In the genomic region with DNA sequence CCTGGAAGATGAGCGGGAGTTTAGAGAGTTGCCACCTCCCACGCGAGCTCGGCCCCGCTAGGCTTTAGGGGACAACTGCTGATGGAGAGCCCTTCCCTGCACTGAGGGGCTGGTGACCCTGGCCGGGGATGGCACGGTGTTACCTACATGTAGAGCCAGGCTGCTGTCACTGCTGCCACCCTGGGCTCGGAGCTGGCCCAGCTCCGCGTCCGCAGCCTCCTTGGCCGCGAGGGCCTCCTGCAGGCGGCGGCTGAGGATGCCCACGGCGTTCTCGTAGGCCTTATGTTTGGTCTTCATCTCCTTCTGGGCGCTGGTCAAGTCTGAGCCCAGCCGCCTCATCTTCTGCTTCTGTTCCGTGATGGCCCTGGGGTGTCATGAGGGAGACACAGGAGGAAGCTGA, we compare ENCODE assay signal across 29 cellular contexts.
"Had no signal": no experiment of that assay in that cellular context is flagged by ENCODE, and none has a peak within 500 bp of the region (broad histone marks: within the 10 kb centered on the region; RNA-seq: fewer than 3 reads in every experiment).

No MANE protein-coding gene starts in this region.

- H3K36me3 ChIP-seq: neural progenitor cell had no signal

- DNase-seq: colonic mucosa; effector CD8-positive, alpha-beta T cell; endodermal cell; esophagus squamous epithelium; foreskin melanocyte; glutamatergic neuron; heart right ventricle; hippocampal formation; kidney glomerular epithelial cell; left ventricle myocardium superior; mesenchymal stem cell; mucosa of descending colon; naive B cell; nucleus accumbens; spleen; stimulated activated CD4-positive, alpha-beta T cell treated with anti-CD3 and anti-CD28 coated beads, Interleukin-4, amount 100 ng/mL, for 4 hours; stimulated activated naive CD8-positive, alpha-beta T cell treated with anti-CD3 and anti-CD28 coated beads, Interleukin-15, Interleukin-2, amounts not matched to agents 100 U/mL and 50 U/mL, for 24 hours; substantia nigra; testis; tibial artery had no signal

- H3K9me3 ChIP-seq: colonic mucosa, esophagus squamous epithelium, heart right ventricle, mucosa of descending colon, prostate gland, right atrium auricular region, spleen, testis, tibial artery, upper lobe of left lung had no signal

- H3K9me3 Mint-ChIP-seq: dendritic cell treated with granulocyte-macrophage colony-stimulating factor and Interleukin-4, amounts not matched to agents 40 ng/mL and 50 ng/mL, for 4 days; endodermal cell; mesothelial cell of epicardium; naive B cell; natural killer cell treated with Interleukin-12 subunit alpha and Interleukin-12 subunit beta and Interleukin-15 and Interleukin-18, amount 100 ng/mL, for 72 hours; neural progenitor cell; stimulated activated memory B cell treated with anti-CD40 and anti-IgM and Interleukin-4, amounts not matched to agents 10 μg/mL and 1 μg/mL and 100 μg/mL, for 72 hours had no signal

- H2AFZ ChIP-seq: neural progenitor cell had no signal

- H3K27ac ChIP-seq: colonic mucosa, esophagus squamous epithelium, heart right ventricle, neural progenitor cell, prostate gland, right atrium auricular region, skin epidermis, spleen, testis, tibial artery, upper lobe of left lung had no signal

- H3K4me2 ChIP-seq: neural progenitor cell had no signal

- H3K27me3 Mint-ChIP-seq: dendritic cell treated with granulocyte-macrophage colony-stimulating factor and Interleukin-4, amounts not matched to agents 40 ng/mL and 50 ng/mL, for 4 days; naive B cell; natural killer cell treated with Interleukin-12 subunit alpha and Interleukin-12 subunit beta and Interleukin-15 and Interleukin-18, amount 100 ng/mL, for 72 hours; stimulated activated memory B cell treated with anti-CD40 and anti-IgM and Interleukin-4, amounts not matched to agents 10 μg/mL and 1 μg/mL and 100 μg/mL, for 72 hours had no signal

- H3K27me3 ChIP-seq: colonic mucosa, esophagus squamous epithelium, heart right ventricle, neural progenitor cell, right atrium auricular region, spleen, testis, tibial artery, upper lobe of left lung had no signal

- H3K4me1 ChIP-seq: colonic mucosa, esophagus squamous epithelium, heart right ventricle, neural progenitor cell, prostate gland, right atrium auricular region, spleen, testis, tibial artery, upper lobe of left lung had no signal

- H3K4me1 Mint-ChIP-seq: endodermal cell, mesothelial cell of epicardium, neural progenitor cell had no signal

- ATAC-seq: heart right ventricle; left ventricle myocardium superior; mucosa of descending colon; natural killer cell treated with Interleukin-12 subunit alpha and Interleukin-12 subunit beta and Interleukin-15 and Interleukin-18, amount 100 ng/mL, for 72 hours; stimulated activated memory B cell treated with anti-CD40 and anti-IgM and Interleukin-4, amounts not matched to agents 10 μg/mL and 1 μg/mL and 100 μg/mL, for 72 hours; stimulated activated naive CD8-positive, alpha-beta T cell treated with anti-CD3 and anti-CD28 coated beads, Interleukin-15, Interleukin-2, amounts not matched to agents 100 U/mL and 50 U/mL, for 24 hours had no signal

- H3K27ac Mint-ChIP-seq: dendritic cell treated with granulocyte-macrophage colony-stimulating factor and Interleukin-4, amounts not matched to agents 40 ng/mL and 50 ng/mL, for 4 days; endodermal cell; mesothelial cell of epicardium; natural killer cell treated with Interleukin-12 subunit alpha and Interleukin-12 subunit beta and Interleukin-15 and Interleukin-18, amount 100 ng/mL, for 72 hours; stimulated activated memory B cell treated with anti-CD40 and anti-IgM and Interleukin-4, amounts not matched to agents 10 μg/mL and 1 μg/mL and 100 μg/mL, for 72 hours had no signal

- H3K4me3 Mint-ChIP-seq: dendritic cell treated with granulocyte-macrophage colony-stimulating factor and Interleukin-4, amounts not matched to agents 40 ng/mL and 50 ng/mL, for 4 days; endodermal cell; mesothelial cell of epicardium; naive B cell; natural killer cell treated with Interleukin-12 subunit alpha and Interleukin-12 subunit beta and Interleukin-15 and Interleukin-18, amount 100 ng/mL, for 72 hours; neural progenitor cell; stimulated activated memory B cell treated with anti-CD40 and anti-IgM and Interleukin-4, amounts not matched to agents 10 μg/mL and 1 μg/mL and 100 μg/mL, for 72 hours had no signal

- H3K4me3 ChIP-seq: colonic mucosa, esophagus squamous epithelium, heart right ventricle, mucosa of descending colon, neural progenitor cell, prostate gland, right atrium auricular region, skin epidermis, spleen, testis, tibial artery, upper lobe of left lung had no signal
